Comparison of ENCODE assay signal across 24 cellular contexts in genomic region chr2:102397167-102397566, GRCh38.
"Had no signal": no experiment of that assay in that cellular context is flagged by ENCODE, and none has a peak within 500 bp of the region (broad histone marks: within the 10 kb centered on the region; RNA-seq: fewer than 3 reads in every experiment).

No MANE protein-coding gene starts in this region.

- H3K9me3 ChIP-seq: breast epithelium, esophagus squamous epithelium, stomach, thyroid gland, upper lobe of left lung, vagina had no signal

- ATAC-seq: activated CD4-positive, alpha-beta T cell treated with anti-CD3 and anti-CD28 coated beads for 36 hours; activated naive CD4-positive, alpha-beta T cell treated with anti-CD3 and anti-CD28 coated beads, Interleukin-2, amount 50 U/mL, for 72 hours; activated T-cell treated with anti-CD3 and anti-CD28 coated beads, Interleukin-2, amount 50 U/mL, for 72 hours; left colon; naive thymus-derived CD8-positive, alpha-beta T cell; right cardiac atrium; stimulated activated naive B cell treated with anti-CD40 and anti-IgM and Interleukin-4, amounts not matched to agents 10 μg/mL and 1 μg/mL and 100 μg/mL, for 72 hours had no signal

- H3K27me3 ChIP-seq: breast epithelium, esophagus squamous epithelium, stomach, thyroid gland, upper lobe of left lung, vagina had no signal

- H3K4me1 ChIP-seq: breast epithelium, esophagus squamous epithelium, thyroid gland, upper lobe of left lung, vagina had no signal

- H3K4me3 ChIP-seq: breast epithelium, esophagus squamous epithelium, stomach, thyroid gland, upper lobe of left lung, vagina had no signal

- H3K36me3 ChIP-seq: breast epithelium, esophagus squamous epithelium, stomach, thyroid gland, vagina had no signal

- DNase-seq: activated CD4-positive, alpha-beta T cell treated with anti-CD3 and anti-CD28 coated beads for 36 hours; activated CD4-positive, CD25-positive, alpha-beta regulatory T cell; activated naive CD4-positive, alpha-beta T cell; activated T-cell treated with anti-CD3 and anti-CD28 coated beads for 4 hours; activated T-cell treated with anti-CD3 and anti-CD28 coated beads, Interleukin-2, amount 50 U/mL, for 72 hours; dermis blood vessel endothelial cell; effector CD4-positive, alpha-beta T cell; esophagus squamous epithelium; glutamatergic neuron; immature natural killer cell; kidney; left colon; naive thymus-derived CD8-positive, alpha-beta T cell; occipital lobe; right cardiac atrium; stimulated activated CD4-positive, alpha-beta T cell treated with anti-CD3 and anti-CD28 coated beads, Interleukin-15, amount 100 ng/mL, for 24 hours; stimulated activated CD4-positive, alpha-beta T cell treated with anti-CD3 and anti-CD28 coated beads, Interleukin-2, amount 100 ng/mL, for 24 hours; stimulated activated naive B cell treated with anti-CD40 and anti-IgM and Interleukin-4, amounts not matched to agents 10 μg/mL and 1 μg/mL and 100 μg/mL, for 72 hours; stomach; thyroid gland; upper lobe of left lung had no signal

- H3K27ac ChIP-seq: breast epithelium, esophagus squamous epithelium, stomach, thyroid gland, upper lobe of left lung, vagina had no signal
